Comparison of ENCODE assay signal across 26 cellular contexts in the genomic region with DNA sequence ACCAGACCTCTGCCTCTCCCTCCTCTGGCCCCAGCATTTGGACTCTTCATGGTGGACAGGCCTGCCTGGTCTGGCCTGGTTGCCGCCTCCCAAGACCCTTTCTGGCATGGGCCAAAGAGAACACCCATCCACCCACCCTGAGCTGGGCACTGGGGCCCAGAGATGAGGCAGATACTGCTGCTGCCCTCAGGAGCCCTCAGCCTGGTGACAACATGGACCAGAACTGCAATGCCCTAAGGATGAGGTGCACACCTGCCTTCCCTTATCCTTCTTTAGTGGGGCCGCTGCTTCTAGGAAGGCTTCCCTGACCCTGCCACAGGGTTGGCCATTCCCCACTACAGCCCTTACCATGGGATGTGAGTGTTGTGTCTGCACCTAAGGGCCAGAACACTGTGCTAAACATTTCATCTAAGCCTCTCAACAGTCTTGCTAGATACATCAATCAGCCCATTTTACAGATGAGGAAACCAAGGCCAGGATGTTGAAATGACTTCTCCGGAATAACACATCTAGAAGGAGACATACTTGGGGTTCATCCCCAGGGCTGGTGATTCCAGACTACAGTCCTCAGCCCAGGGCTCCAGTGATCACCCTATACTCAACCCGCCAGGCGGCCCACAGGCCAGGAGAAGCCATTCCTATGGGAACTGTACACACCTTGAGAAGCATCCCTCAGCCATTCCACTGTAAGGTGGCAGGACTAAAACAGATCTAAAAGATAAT.
DNase-seq lines count a peak whose midpoint lies in the region; ATAC-seq, FAIRE-seq and TF ChIP-seq lines count a peak whose summit lies in the region.
"Had no signal": no experiment of that assay in that cellular context is flagged by ENCODE, and none has a peak within 500 bp of the region (broad histone marks: within the 10 kb centered on the region; RNA-seq: fewer than 3 reads in every experiment).

No MANE protein-coding gene starts in this region.

- WGBS in H9 (ENCODE audit: extremely low coverage, insufficient read length, low lambda C conversion rate): no CpG with 5 or more reads among the region's 5 CpGs
- WGBS in spleen, 5 donors: 95 to 98% (median 96%) methylated on average over 5 of the region's 5 CpGs

- H2BK5ac ChIP-seq in H9 (ENCODE audit: insufficient read length, low read length): no peak overlapping the region

- H3K4me3 ChIP-seq in RWPE2 (ENCODE audit: severe bottlenecking) (no peak overlapping the region), kidney (ENCODE audit: low read length in 2 of 2) (no peak overlapping the region), spleen (no peak overlapping the region)
- H3K4me3 ChIP-seq: ascending aorta, gastrocnemius medialis, psoas muscle had no signal

- no peaks in the 10 kb centered on the region for H3K79me1 ChIP-seq in H9 (ENCODE audit: insufficient read depth, low read depth, low read length, poor library complexity, severe bottlenecking)

- FAIRE-seq in kidney (lab: Jason Lieb, UNC): no peak
- FAIRE-seq in H54 (lab: Jason Lieb, UNC): no peak
- FAIRE-seq: HTR-8/SVneo, urothelium cell line had no signal

- no peak overlapping the region for H3K4ac ChIP-seq in H9 (ENCODE audit: low read depth, low read length)

- H3K4me1 Mint-ChIP-seq in H9: peaks cover 6 to 10% of the 10 kb centered on the region in 2 experiments
- H3K4me1 Mint-ChIP-seq: activated naive CD4-positive, alpha-beta T cell treated with anti-CD3 and anti-CD28 coated beads, Interleukin-2, amount 50 U/mL, for 24 hours had no signal

- no peaks in the 10 kb centered on the region for H3K79me2 ChIP-seq in H9 (ENCODE audit: insufficient read depth, low read length)

- H3K9me3 ChIP-seq in H9 (ENCODE audit: control insufficient read depth, low read depth, low read length) (no peaks in the 10 kb centered on the region), RWPE2 (ENCODE audit: severe bottlenecking) (no peaks in the 10 kb centered on the region), kidney (ENCODE audit: control insufficient read depth in 1 of 2, low read length in 2 of 2) (peaks cover 0 to 4% of the 10 kb centered on the region in 2 donors), spleen (no peaks in the 10 kb centered on the region)
- H3K9me3 ChIP-seq: ascending aorta, Caco-2, gastrocnemius medialis, psoas muscle had no signal

- H2AFZ ChIP-seq in H9 (ENCODE audit: low read length): no peak overlapping the region

- H3K14ac ChIP-seq in H9 (ENCODE audit: insufficient read depth, low read length): no peak overlapping the region

- no peaks in the 10 kb centered on the region for H3K23me2 ChIP-seq in H9 (ENCODE audit: insufficient read length, low read depth, low read length, poor library complexity, severe bottlenecking)

- no peak overlapping the region for H2BK12ac ChIP-seq in H9 (ENCODE audit: insufficient read length, low read depth, low read length)

- H4K91ac ChIP-seq in H9 (ENCODE audit: insufficient read length, low read depth, low read length): no peak overlapping the region

- no peak overlapping the region for H2BK15ac ChIP-seq in H9 (ENCODE audit: low read depth, low read length)

- intact Hi-C loops in kidney (cut with DNase I): no loop called here
- intact Hi-C loops in spleen (cut with DNase I; ENCODE audit: low total_unique reads): no loop called here

- no peak for TF ChIP-seq CTCF in H9 (conservative IDR thresholded peaks at IDR 0.05)
- TF ChIP-seq CTCF in RWPE2 (IDR thresholded peaks at IDR 0.05; ENCODE audit: poor library complexity, severe bottlenecking): no peak
- no peak for TF ChIP-seq CTCF in kidney (IDR thresholded peaks at IDR 0.05; ENCODE audit: borderline replicate concordance, extremely low read depth, insufficient read depth)
- no peak for TF ChIP-seq CTCF in spleen (IDR thresholded peaks at IDR 0.05 in 8 of 11, conservative IDR thresholded peaks at IDR 0.05 in 3 of 11)

- no peak overlapping the region for H3K23ac ChIP-seq in H9 (ENCODE audit: insufficient read length, low read depth, low read length)

- H4K20me1 ChIP-seq in H9 (ENCODE audit: control insufficient read depth, insufficient read depth, insufficient read length): no peaks in the 10 kb centered on the region

- ATAC-seq in RWPE2 (ENCODE audit: low read depth) (no peak), HG03378 (IDR thresholded peaks at IDR 0.05; ENCODE audit: unreplicated experiment) (no peak), GM19351 (IDR thresholded peaks at IDR 0.05; ENCODE audit: unreplicated experiment) (no peak)
- ATAC-seq: gastrocnemius medialis, left colon, psoas muscle had no signal

- H3K9ac ChIP-seq in H9 (ENCODE audit: extremely low read depth, insufficient read length, low read length): no peak overlapping the region
- H3K9ac ChIP-seq in kidney (ENCODE audit: low read length in 2 of 2): no peak overlapping the region
- H3K9ac ChIP-seq: KMS-11 had no signal

- peaks cover 3% of the 10 kb centered on the region; the same call in 1 of the 2 replicates for H3K27me3 Mint-ChIP-seq in H9 (ENCODE audit: low read depth)
- H3K27me3 Mint-ChIP-seq: activated naive CD4-positive, alpha-beta T cell treated with anti-CD3 and anti-CD28 coated beads, Interleukin-2, amount 50 U/mL, for 24 hours had no signal

- H3K18ac ChIP-seq in H9 (ENCODE audit: insufficient read length, low read depth, low read length): no peak overlapping the region

- H3K27ac Mint-ChIP-seq in H9: no peak overlapping the region; a peak in 1 of 7 replicates
- H3K27ac Mint-ChIP-seq: activated naive CD4-positive, alpha-beta T cell treated with anti-CD3 and anti-CD28 coated beads, Interleukin-2, amount 50 U/mL, for 24 hours had no signal

- H4K8ac ChIP-seq in H9 (replicated peaks; ENCODE audit: insufficient read length, low read depth, low read length): no peak overlapping the region

- H3K9me3 Mint-ChIP-seq in H9: no peaks in the 10 kb centered on the region
- H3K9me3 Mint-ChIP-seq: activated naive CD4-positive, alpha-beta T cell treated with anti-CD3 and anti-CD28 coated beads, Interleukin-2, amount 50 U/mL, for 24 hours had no signal

- no peak overlapping the region for H3K27ac ChIP-seq in H9 (ENCODE audit: insufficient read length, low read depth, low read length)
- no peak overlapping the region for H3K27ac ChIP-seq in RWPE2 (ENCODE audit: poor library complexity, severe bottlenecking)
- H3K27ac ChIP-seq in kidney (ENCODE audit: low read depth in 2 of 2, low read length in 2 of 2): no peak overlapping the region
- H3K27ac ChIP-seq in spleen: no peak overlapping the region
- H3K27ac ChIP-seq: ascending aorta, C4-2B, gastrocnemius medialis, KMS-11, psoas muscle, VCaP had no signal

- H2BK20ac ChIP-seq in H9 (ENCODE audit: low read depth, low read length, poor library complexity, severe bottlenecking): no peak overlapping the region

- H3K4me1 ChIP-seq in H9 (ENCODE audit: insufficient read depth, low read length) (no peaks in the 10 kb centered on the region), RWPE2 (ENCODE audit: insufficient read depth, poor library complexity, severe bottlenecking) (no peaks in the 10 kb centered on the region), kidney (ENCODE audit: control insufficient read depth in 1 of 2, insufficient read depth in 1 of 2, low read depth in 1 of 2, low read length in 2 of 2) (no peaks in the 10 kb centered on the region), spleen (no peaks in the 10 kb centered on the region)
- H3K4me1 ChIP-seq: ascending aorta, Caco-2, gastrocnemius medialis, psoas muscle had no signal

- H3K27me3 ChIP-seq in H9 (ENCODE audit: insufficient read depth, low read length): no peaks in the 10 kb centered on the region
- H3K27me3 ChIP-seq in RWPE2 (ENCODE audit: insufficient read depth, poor library complexity, severe bottlenecking): no peaks in the 10 kb centered on the region
- peaks cover 0 to 4% (median 0%) of the 10 kb centered on the region in 7 donors for H3K27me3 ChIP-seq in spleen (replicated peaks in 1 of 7)
- H3K27me3 ChIP-seq: ascending aorta, gastrocnemius medialis had no signal

- no peak overlapping the region for H4K5ac ChIP-seq in H9 (ENCODE audit: insufficient read length, low read depth, low read length)

- no peak overlapping the region for H2AK5ac ChIP-seq in H9 (ENCODE audit: insufficient read length, low read length)

- no peak overlapping the region for H2BK120ac ChIP-seq in H9 (ENCODE audit: low read depth, low read length, poor library complexity, severe bottlenecking)

- H3K4me3 Mint-ChIP-seq in H9: no peak overlapping the region
- H3K4me3 Mint-ChIP-seq: activated naive CD4-positive, alpha-beta T cell treated with anti-CD3 and anti-CD28 coated beads, Interleukin-2, amount 50 U/mL, for 24 hours had no signal

- no peak overlapping the region for H3K4me2 ChIP-seq in H9 (ENCODE audit: insufficient read depth, insufficient read length, low read length)
- H3K4me2 ChIP-seq: KMS-11 had no signal

- H3K56ac ChIP-seq in H9 (ENCODE audit: insufficient read length, low read depth, low read length): no peak overlapping the region

- peak; percentile 12 for DNase-seq in H9
- DNase-seq in RWPE2 (ENCODE audit: low spot score): peak; percentile 29
- peak; percentile 15 for DNase-seq in kidney
- peak; percentile 53 for DNase-seq in spleen
- DNase-seq in H54 (ENCODE audit: insufficient read length, low spot score): no peak
- DNase-seq: activated CD4-positive, alpha-beta T cell treated with anti-CD3 and anti-CD28 coated beads, Interleukin-2, amount 50 U/mL, for 4 hours; Caco-2; central memory CD4-positive, alpha-beta T cell; DMS79 treated with DMSO at 0.1 percent for 48 hours; gastrocnemius medialis; GF-D8; MM.1S; NCI-H2029 treated with DMSO at 0.1 percent for 48 hours; NCI-H526 treated with DMSO at 0.1 percent for 48 hours; psoas muscle; SIG-M5 had no signal

- TF ChIP-seq POLR2A in spleen (IDR thresholded peaks at IDR 0.05) (no peak), H54 (IDR thresholded peaks at IDR 0.05; ENCODE audit: low read depth, low read length) (no peak)

- no peaks in the 10 kb centered on the region for H3K36me3 ChIP-seq in RWPE2 (ENCODE audit: low read depth)
- no peaks in the 10 kb centered on the region for H3K36me3 ChIP-seq in kidney (ENCODE audit: control insufficient read depth in 1 of 2, insufficient read depth in 2 of 2, low read length in 2 of 2)
- H3K36me3 ChIP-seq in spleen: no peaks in the 10 kb centered on the region
- H3K36me3 ChIP-seq: ascending aorta, gastrocnemius medialis had no signal

- H3K36me3 Mint-ChIP-seq in H9 (ENCODE audit: insufficient read depth in 1 of 3, low read depth in 3 of 3): no peaks in the 10 kb centered on the region
- H3K36me3 Mint-ChIP-seq: activated naive CD4-positive, alpha-beta T cell treated with anti-CD3 and anti-CD28 coated beads, Interleukin-2, amount 50 U/mL, for 24 hours had no signal

- H3T11ph ChIP-seq in H9 (ENCODE audit: low read length): no peak overlapping the region
